9 cellular contexts compared by ENCODE assay signal in the genomic region with DNA sequence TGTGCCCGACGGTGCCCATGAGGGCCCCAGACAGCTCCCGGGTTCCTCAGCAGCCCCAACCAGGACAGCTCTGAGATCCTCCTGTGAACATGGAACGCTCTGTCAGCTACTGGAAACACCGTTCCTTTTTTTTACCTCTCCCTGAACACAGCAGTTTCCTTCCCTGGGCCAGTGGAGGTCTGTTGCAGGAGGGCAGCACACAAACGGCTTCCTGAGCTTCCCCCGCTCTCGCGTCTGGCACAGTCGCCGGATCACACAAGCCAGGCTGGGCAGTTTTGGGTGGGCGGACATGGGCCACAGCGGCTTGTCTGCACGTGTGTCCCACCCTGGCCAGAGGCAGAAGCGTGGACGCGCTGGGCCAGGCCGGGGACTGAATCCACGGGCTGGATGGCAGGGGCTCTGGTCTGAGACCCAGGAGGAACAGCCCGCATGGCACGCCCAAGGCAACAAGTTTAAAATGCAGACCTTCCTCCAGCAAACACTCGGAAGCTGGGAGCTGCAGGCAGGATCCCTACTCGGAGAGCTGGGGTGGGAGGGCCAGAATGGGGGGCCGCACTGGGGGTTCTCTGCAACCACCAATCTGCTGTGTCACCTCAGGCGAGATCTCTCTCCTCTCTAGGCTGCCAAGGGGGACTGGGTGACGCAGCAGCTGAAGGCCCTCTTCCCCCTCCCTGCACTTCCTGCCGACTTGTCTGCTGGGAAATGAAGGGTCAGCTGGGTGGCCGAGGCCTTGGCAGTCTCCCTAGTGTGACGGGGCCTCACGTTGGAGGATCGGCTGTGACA.
A peak's percentile ranks its signal among the peaks of the same experiment; 100 is the strongest.
DNase-seq lines count a peak whose midpoint lies in the region; ATAC-seq and TF ChIP-seq lines count a peak whose summit lies in the region.
"Had no signal": no experiment of that assay in that cellular context is flagged by ENCODE, and none has a peak within 500 bp of the region (broad histone marks: within the 10 kb centered on the region; RNA-seq: fewer than 3 reads in every experiment).

No MANE protein-coding gene starts in this region.

- H3K4me1 ChIP-seq in SJSA1 (replicated peaks) (peaks cover 5% of the 10 kb centered on the region), tibial artery (peaks cover 0 to 12% (median 0%) of the 10 kb centered on the region in 4 donors)

- TF ChIP-seq CTCF in mesothelial cell of epicardium (IDR thresholded peaks at IDR 0.05; ENCODE audit: unreplicated experiment) (no peak), tibial artery (IDR thresholded peaks at IDR 0.05) (no peak)

- H3K4me3 ChIP-seq in SJSA1 (no peak overlapping the region), tibial artery (no peak overlapping the region)

- H3K36me3 Mint-ChIP-seq in mesothelial cell of epicardium: no peaks in the 10 kb centered on the region

- H3K9me3 ChIP-seq in SJSA1 (replicated peaks) (no peaks in the 10 kb centered on the region), tibial artery (no peaks in the 10 kb centered on the region)

- H3K36me3 ChIP-seq in SJSA1: peaks cover 32% of the 10 kb centered on the region
- peaks cover 0 to 4% (median 0%) of the 10 kb centered on the region in 3 donors for H3K36me3 ChIP-seq in tibial artery

- peak overlapping the region; percentile 89 for H3K27ac Mint-ChIP-seq in mesothelial cell of epicardium

- H3K4me3 Mint-ChIP-seq in mesothelial cell of epicardium: no peak overlapping the region

- in situ Hi-C loops in ACHN (cut with HindIII; ENCODE audit: low pct_ligation_motif_present, low pct_unique_long_range_greater_than_20kb, low sequenced_read_pairs): no loop called here

- peaks cover 40% of the 10 kb centered on the region for H3K4me1 Mint-ChIP-seq in mesothelial cell of epicardium

- H3K27ac ChIP-seq in SJSA1 (peak overlapping the region; percentile 19; the same call in 1 of the 2 replicates), tibial artery (no peak overlapping the region)

- DNase-seq in SJSA1 (ENCODE audit: low read depth in 1 of 2, low spot score in 2 of 2): peak in 1 of 2 experiments; percentile 19
- peak; percentile 35 for DNase-seq in fibroblast of gingiva (ENCODE audit: low read depth)
- DNase-seq in mesothelial cell of epicardium (ENCODE audit: low spot score in 2 of 2, unreplicated experiment in 2 of 2): no peak
- DNase-seq in tibial artery: peak; percentile 70 to 78
- no peak for DNase-seq in ACHN
- DNase-seq in epidermal melanocyte (ENCODE audit: insufficient read length, low spot score): no peak
- DNase-seq in DMS153 treated with DMSO at 0.1 percent for 48 hours (lab: John Stamatoyannopoulos, UW; ENCODE audit: unreplicated experiment): no peak
- DNase-seq: NCI-H748 treated with DMSO at 0.1 percent for 48 hours had no signal

- no peaks in the 10 kb centered on the region for H3K9me3 Mint-ChIP-seq in mesothelial cell of epicardium

- no peaks in the 10 kb centered on the region for H3K27me3 Mint-ChIP-seq in mesothelial cell of epicardium (ENCODE audit: low read depth)

- ATAC-seq in GM21515 (IDR thresholded peaks at IDR 0.05; ENCODE audit: unreplicated experiment): no peak

- H3K27me3 ChIP-seq in SJSA1 (replicated peaks) (no peaks in the 10 kb centered on the region), tibial artery (no peaks in the 10 kb centered on the region)

- intact Hi-C loops in tibial artery (cut with DNase I; ENCODE audit: low total_unique reads): no loop called here

Comparison
In these comparisons a context has a peak if more than half of its experiments do, and no peak if none do; other contexts are left out.
1. DNase-seq: peak in fibroblast of gingiva (single experiment) and tibial artery (2 of 2); none in mesothelial cell of epicardium (0 of 2), ACHN (single experiment), epidermal melanocyte (single experiment) and DMS153 treated with DMSO at 0.1 percent for 48 hours (single experiment).